In genomic region chr10:69568472-69569143, GRCh38 we compare ENCODE assay signal across 21 cellular contexts. TPM values are rescaled to one million over a fixed set of nuclear protein-coding genes. Genes with fewer than 3 reads are reported as not detected.
A peak's percentile ranks its signal among the peaks of the same experiment; 100 is the strongest.
DNase-seq lines count a peak whose midpoint lies in the region; ATAC-seq, FAIRE-seq and TF ChIP-seq lines count a peak whose summit lies in the region.
"Had no signal": no experiment of that assay in that cellular context is flagged by ENCODE, and none has a peak within 500 bp of the region (broad histone marks: within the 10 kb centered on the region; RNA-seq: fewer than 3 reads in every experiment).

No MANE protein-coding gene starts in this region.

- H3K4me1 ChIP-seq in HUES64 (ENCODE audit: insufficient read depth, low read length), result peaks cover 44% of the 10 kb centered on the region
- no peaks in the 10 kb centered on the region for H3K4me1 ChIP-seq in HepG2 (ENCODE audit: insufficient read depth, low read length)
- peaks cover 8% of the 10 kb centered on the region for H3K4me1 ChIP-seq in Caco-2
- H3K4me1 ChIP-seq: SJSA1 had no signal

- no peak for FAIRE-seq in HepG2 (lab: Jason Lieb, UNC)

- TF ChIP-seq EP300 in HepG2 (IDR thresholded peaks at IDR 0.05; ENCODE audit: low read depth in 2 of 2, low read length in 2 of 2), result no peak
- TF ChIP-seq EP300 in HepG2 (CRISPR knock-in tag; IDR thresholded peaks at IDR 0.05; ENCODE audit: borderline replicate concordance), result no peak

- TF ChIP-seq POLR2A in HepG2 (IDR thresholded peaks at IDR 0.05; ENCODE audit: insufficient read depth in 1 of 2, low read depth in 2 of 2, low read length in 2 of 2), result no peak

- no peaks in the 10 kb centered on the region for H3K36me3 ChIP-seq in HUES64 (ENCODE audit: insufficient read depth, low read length)
- H3K36me3 ChIP-seq in HepG2 (replicated peaks in 1 of 2; ENCODE audit: control insufficient read depth in 1 of 2, insufficient read depth in 2 of 2, low read length in 2 of 2), result no peaks in the 10 kb centered on the region
- no peaks in the 10 kb centered on the region for H3K36me3 ChIP-seq in Caco-2 (ENCODE audit: control insufficient read depth, insufficient read depth, low read length)
- H3K36me3 ChIP-seq: MG63, SJSA1 had no signal

- WGBS in HUES64, result under 1% methylated on average over 24 of the region's 24 CpGs
- WGBS in HepG2 (ENCODE audit: low lambda C conversion rate), result 27% methylated on average over 23 of the region's 24 CpGs

- no peak for TF ChIP-seq RAD21 in HepG2 (CRISPR knock-in tag; IDR thresholded peaks at IDR 0.05)

- peaks cover 5% of the 10 kb centered on the region for H3K36me3 Mint-ChIP-seq in glutamatergic neuron (ENCODE audit: unreplicated experiment)
- no peaks in the 10 kb centered on the region for H3K36me3 Mint-ChIP-seq in nephron progenitor cell (ENCODE audit: low read depth)
- H3K36me3 Mint-ChIP-seq in Caco-2 (ENCODE audit: insufficient read depth, unreplicated experiment), result no peaks in the 10 kb centered on the region

- DNase-seq in ELF-1 (ENCODE audit: low read depth, low spot score) (peak; percentile 80), glutamatergic neuron (no peak), nephron progenitor cell (peak; percentile 37), HepG2 (ENCODE audit: low spot score) (no peak), Caco-2 (no peak), NCI-H187 (lab: John Stamatoyannopoulos, UW) (no peak)
- DNase-seq: 8988T; CD4-positive, alpha-beta memory T cell; Karpas-422; NCI-H1092 treated with DMSO at 0.1 percent for 48 hours; NCI-H1694 treated with DMSO at 0.1 percent for 48 hours; NCI-H69; NK-92 treated with Interleukin-12 subunit alpha and Interleukin-12 subunit beta, amount 100 ng/mL, for 24 hours had no signal

- CTCF ChIA-PET in HepG2 (lab: Yijun Ruan, JAX; ENCODE audit: low intra/inter-chr PET ratio, low total read pairs), result no interaction called here
- CTCF ChIA-PET in Caco-2 (lab: Charles Lee), result no interaction called here

- H3K4me3 ChIP-seq in HUES64 (ENCODE audit: low read length) (peak overlapping the region; percentile 43), HepG2 (replicated peaks in 1 of 3; ENCODE audit: insufficient read depth in 1 of 3, low read depth in 2 of 3, low read length in 3 of 3) (no peak overlapping the region), Caco-2 (ENCODE audit: low read depth, low read length) (no peak overlapping the region)
- H3K4me3 ChIP-seq: MG63, SJSA1 had no signal

- ATAC-seq in HepG2 (no peak), HG03442 (IDR thresholded peaks at IDR 0.05; ENCODE audit: unreplicated experiment) (no peak)

- intact Hi-C loops in HepG2 (cut with micrococcal nuclease; ENCODE audit: unreplicated experiment) (no loop called here), Caco-2 (cut with micrococcal nuclease; ENCODE audit: unreplicated experiment) (no loop called here)

- H3K27ac ChIP-seq in HUES64 (ENCODE audit: low read depth, low read length) (peak overlapping the region; percentile 76; the same call in 1 of the 2 replicates), HepG2 (ENCODE audit: extremely low read length, insufficient read depth, low read length) (no peak overlapping the region)
- H3K27ac ChIP-seq: RWPE1, SJSA1 had no signal

- H3K9me3 Mint-ChIP-seq in glutamatergic neuron (ENCODE audit: unreplicated experiment) (peaks cover 7% of the 10 kb centered on the region), nephron progenitor cell (peaks cover 3% of the 10 kb centered on the region), Caco-2 (ENCODE audit: unreplicated experiment) (no peaks in the 10 kb centered on the region)

- H3K27ac Mint-ChIP-seq in glutamatergic neuron (ENCODE audit: unreplicated experiment) (no peak overlapping the region), nephron progenitor cell (no peak overlapping the region), Caco-2 (ENCODE audit: unreplicated experiment) (no peak overlapping the region)
- H3K27ac Mint-ChIP-seq: CD4-positive, alpha-beta memory T cell had no signal

- H3K4me3 Mint-ChIP-seq in glutamatergic neuron (ENCODE audit: unreplicated experiment) (peak overlapping the region; percentile 14), nephron progenitor cell (peak overlapping the region; percentile 68), Caco-2 (ENCODE audit: unreplicated experiment) (no peak overlapping the region)
- H3K4me3 Mint-ChIP-seq: CD4-positive, alpha-beta memory T cell had no signal

- H2AFZ ChIP-seq in HepG2 (ENCODE audit: low read length), result no peak overlapping the region

- H3K27me3 Mint-ChIP-seq in glutamatergic neuron (ENCODE audit: unreplicated experiment), result peaks cover 53% of the 10 kb centered on the region
- H3K27me3 Mint-ChIP-seq in nephron progenitor cell (ENCODE audit: low read depth, poor library complexity), result peaks cover 100% of the 10 kb centered on the region
- H3K27me3 Mint-ChIP-seq in Caco-2 (ENCODE audit: insufficient read depth, unreplicated experiment), result peaks cover 39% of the 10 kb centered on the region

- BruUV-seq in HepG2 (replicated peaks; lab: Mats Ljungman, UMichigan) (no TSS peak), Caco-2 (replicated peaks; lab: Mats Ljungman, UMichigan) (no TSS peak)

- no peak for TF ChIP-seq CTCF in glutamatergic neuron (IDR thresholded peaks at IDR 0.05; ENCODE audit: partially characterized antibody, unreplicated experiment)
- TF ChIP-seq CTCF in nephron progenitor cell (IDR thresholded peaks at IDR 0.05), result no peak
- TF ChIP-seq CTCF in HepG2 (CRISPR knock-in tag; IDR thresholded peaks at IDR 0.05), result no peak
- no peak for TF ChIP-seq CTCF in Caco-2 (IDR thresholded peaks at IDR 0.05; ENCODE audit: insufficient read depth in 1 of 2, low read depth in 1 of 2, low read length in 1 of 2, severe bottlenecking in 1 of 2, unreplicated experiment in 1 of 2)

- no peaks in the 10 kb centered on the region for H4K20me1 ChIP-seq in HepG2 (ENCODE audit: insufficient read depth, low read length)

- H3K9ac ChIP-seq in HUES64 (ENCODE audit: low read depth, low read length), result no peak overlapping the region; the same call in 1 of the 2 replicates
- no peak overlapping the region for H3K9ac ChIP-seq in HepG2 (ENCODE audit: insufficient read depth, low read depth, low read length)

- H3K79me2 ChIP-seq in HepG2 (ENCODE audit: insufficient read depth, low read length), result no peaks in the 10 kb centered on the region

- H3K4me1 Mint-ChIP-seq in glutamatergic neuron (ENCODE audit: low read depth, unreplicated experiment) (peaks cover 9% of the 10 kb centered on the region), nephron progenitor cell (peaks cover 12% of the 10 kb centered on the region), Caco-2 (ENCODE audit: low read depth, unreplicated experiment) (no peaks in the 10 kb centered on the region)

- H3K9me3 ChIP-seq in HUES64 (ENCODE audit: insufficient read depth, low read depth, low read length), result no peaks in the 10 kb centered on the region
- no peaks in the 10 kb centered on the region for H3K9me3 ChIP-seq in HepG2 (ENCODE audit: low read length)
- H3K9me3 ChIP-seq in Caco-2, result peaks cover 7% of the 10 kb centered on the region; the same call in 1 of the 2 replicates
- H3K9me3 ChIP-seq: MG63, SJSA1 had no signal

- no peak overlapping the region for H3K4me2 ChIP-seq in HepG2 (ENCODE audit: low read depth, low read length)

- in situ Hi-C loops in HepG2 (cut with HindIII; ENCODE audit: extremely low pct_ligation_motif_present, low pct_unique_long_range_greater_than_20kb), result no loop called here

- POLR2A ChIA-PET in HepG2 (lab: Yijun Ruan, JAX), result no interaction called here
- POLR2A ChIA-PET in Caco-2 (lab: Charles Lee), result no interaction called here

- H3K27me3 ChIP-seq in HUES64 (ENCODE audit: insufficient read depth, low read length), result peaks cover 100% of the 10 kb centered on the region
- peaks cover 6 to 48% of the 10 kb centered on the region in 2 experiments for H3K27me3 ChIP-seq in HepG2 (ENCODE audit: control insufficient read depth in 1 of 2, insufficient read depth in 2 of 2, low read length in 2 of 2)
- peaks cover 4% of the 10 kb centered on the region for H3K27me3 ChIP-seq in Caco-2 (replicated peaks; ENCODE audit: control insufficient read depth, insufficient read depth, low read length)

RNA-seq across cellular contexts. Expression of gene NEUROG3, which starts 4.6 kb away (rescaled TPM):
- polyA plus RNA-seq in HUES64 (2013, experiment 1 of 2), result not detected
- not detected for polyA plus RNA-seq in HUES64 (2013, experiment 2 of 2)
- total RNA-seq in glutamatergic neuron (ENCODE audit: unreplicated experiment) (not detected), HepG2 (2016; rRNA removed; fragmentation: Illumina TruSeq; extraction: Trizol) (not detected in 2 replicates), Caco-2 (2022) (not detected in 2 replicates)
- total RNA-seq in HepG2 (2016; cell fraction: cytosol; rRNA removed; fragmentation: Illumina TruSeq; extraction: Trizol; ENCODE audit: low read depth), result not detected in 2 replicates
- not detected in 2 replicates for total RNA-seq in HepG2 (2016; cell fraction: insoluble cytoplasmic fraction; rRNA removed; fragmentation: Illumina TruSeq; extraction: Trizol)
- not detected in 2 replicates for total RNA-seq in HepG2 (2016; cell fraction: membrane; rRNA removed; fragmentation: Illumina TruSeq; extraction: Trizol)
- total RNA-seq in HepG2 (2016; cell fraction: nucleus; rRNA removed; fragmentation: Illumina TruSeq; extraction: Trizol), result not detected in 2 replicates
- polyA plus RNA-seq in HepG2 (2011; rRNA removed), result not detected in 2 replicates
- polyA plus RNA-seq in HepG2 (2011; cell fraction: cytosol; rRNA removed), result not detected in 2 replicates
- not detected in 2 replicates for polyA plus RNA-seq in HepG2 (2011; cell fraction: nucleus; rRNA removed)
- not detected in 2 replicates for polyA plus RNA-seq in HepG2 (2012)
- polyA plus RNA-seq in HepG2 (2016; cell fraction: cytosol; fragmentation: Illumina TruSeq; extraction: Trizol; ENCODE audit: low read depth), result not detected in 2 replicates
- not detected in 2 replicates for polyA plus RNA-seq in HepG2 (2016; cell fraction: insoluble cytoplasmic fraction; fragmentation: Illumina TruSeq; extraction: Trizol; ENCODE audit: low read depth)
- not detected in 2 replicates for polyA plus RNA-seq in HepG2 (2016; cell fraction: membrane; fragmentation: Illumina TruSeq; extraction: Trizol; ENCODE audit: low read depth)
- polyA plus RNA-seq in HepG2 (2016; cell fraction: nucleus; fragmentation: Illumina TruSeq; extraction: Trizol; ENCODE audit: insufficient read depth, low read depth), result not detected in 2 replicates
- polyA minus RNA-seq in HepG2 (2011; rRNA and poly(A)+ RNA removed; ENCODE audit: low replicate concordance), result not detected in 2 replicates
- not detected in 2 replicates for polyA minus RNA-seq in HepG2 (2011; cell fraction: cytosol; rRNA and poly(A)+ RNA removed)
- not detected in 2 replicates for polyA minus RNA-seq in HepG2 (2011; cell fraction: nucleus; rRNA and poly(A)+ RNA removed)
- total RNA-seq: CD4-positive, alpha-beta memory T cell; G401; IMR-90; SJSA1 had no signal
- polyA plus RNA-seq: BJ, IMR-90 had no signal

Comparison
In these comparisons a context has a peak if more than half of its experiments do, and no peak if none do; other contexts are left out.
1. DNase-seq: peak in ELF-1 (single experiment) and nephron progenitor cell (single experiment); none in glutamatergic neuron (single experiment), HepG2 (single experiment), Caco-2 (0 of 2) and NCI-H187 (0 of 2).